42 cellular contexts compared by ENCODE assay signal in genomic region chr22:22833488-22833887, GRCh38. TPM values are rescaled to one million over a fixed set of nuclear protein-coding genes. Genes with fewer than 3 reads are reported as not detected.
DNase-seq lines count a peak whose midpoint lies in the region; ATAC-seq, FAIRE-seq and TF ChIP-seq lines count a peak whose summit lies in the region.
"Had no signal": no experiment of that assay in that cellular context is flagged by ENCODE, and none has a peak within 500 bp of the region (broad histone marks: within the 10 kb centered on the region; RNA-seq: fewer than 3 reads in every experiment).

No MANE protein-coding gene starts in this region.

- H3K27ac ChIP-seq in K562 (ENCODE audit: extremely low read depth, low read depth, low read length) = no peak overlapping the region
- H3K27ac ChIP-seq: 22Rv1; A549; BLaER1; BLaER1 treated with 17β-estradiol and CSF1 and Interleukin-3, amounts not matched to agents 10 nM and 100 nM; C4-2B had no signal

- no peak for TF ChIP-seq EP300 in K562 (IDR thresholded peaks at IDR 0.05; ENCODE audit: low read length)

- CTCF ChIA-PET in K562 (lab: Yijun Ruan, JAX; ENCODE audit: low intra/inter-chr PET ratio) = interaction anchor here (0.6 to 0.7 kb wide), 2 partner anchors 130 to 140 kb away, joined by 3 to 4 read pairs; no protein-coding TSS in a partner anchor

- WGBS in K562 (ENCODE audit: insufficient coverage, low coverage, missing lambda C conversion rate) = under 1% methylated on average over 4 of the region's 4 CpGs

- peaks cover 3% of the 10 kb centered on the region for H3K9me1 ChIP-seq in K562 (ENCODE audit: control insufficient read depth, insufficient read depth, low read length)

- TF ChIP-seq CTCF in K562 (IDR thresholded peaks at IDR 0.05 in 2 of 3, conservative IDR thresholded peaks at IDR 0.05 in 1 of 3; ENCODE audit: insufficient read depth in 2 of 3, low read depth in 1 of 3, low read length in 3 of 3) (no peak), chondrocyte (IDR thresholded peaks at IDR 0.05) (no peak)

- POLR2A ChIA-PET in K562 (lab: Yijun Ruan, JAX) = interaction anchor here (0.6 to 2.4 kb wide), 4 partner anchors 14 to 503 kb away, joined by 3 to 10 read pairs (median 5); no protein-coding TSS in a partner anchor

- H2AFZ ChIP-seq in K562 (ENCODE audit: low read depth, low read length) = no peak overlapping the region

- no peak for TF ChIP-seq RAD21 in K562 (CRISPR knock-in tag; conservative IDR thresholded peaks at IDR 0.05 in 1 of 2, IDR thresholded peaks at IDR 0.05 in 1 of 2)

- no peak for DNase-seq in T-helper 1 cell
- DNase-seq in activated CD4-positive, alpha-beta T cell treated with anti-CD3 and anti-CD28 coated beads, Interleukin-2, amount 10 ng/mL, durations not matched to agents 24 days and 14 days = peak; percentile 50
- DNase-seq in activated CD4-positive, alpha-beta T cell treated with anti-CD3 and anti-CD28 coated beads for 48 hours = no peak
- DNase-seq in K562 (ENCODE audit: extremely low read depth in 1 of 4, low spot score in 3 of 4) = no peak
- DNase-seq in central memory CD8-positive, alpha-beta T cell (ENCODE audit: low spot score in 2 of 2) = no peak
- no peak for DNase-seq in stimulated activated naive CD4-positive, alpha-beta T cell (lab: John Stamatoyannopoulos, UW)
- no peak for DNase-seq in chondrocyte (ENCODE audit: low spot score)
- DNase-seq: 8988T; ACHN; AML-193; BE2C; C1 segment of cervical spinal cord; Caco-2; Calu3; CD4-positive, alpha-beta memory T cell; CD4-positive, alpha-beta T cell; CD4-positive, CD25-positive, alpha-beta regulatory T cell; CD8-positive, alpha-beta memory T cell; CD8-positive, alpha-beta T cell; COR-L47; DMS 273 treated with DMSO at 0.1 percent for 48 hours; DMS153; DMS53; DMS79; DMS79 treated with DMSO at 0.1 percent for 48 hours; DND-41; EL had no signal

- H3K9ac ChIP-seq in K562 (ENCODE audit: insufficient read depth in 1 of 2, low read depth in 2 of 2, low read length in 2 of 2) = no peak overlapping the region
- H3K9ac ChIP-seq: BLaER1; BLaER1 treated with 17β-estradiol and CSF1 and Interleukin-3, amounts not matched to agents 10 nM and 100 nM had no signal

- TF ChIP-seq POLR2A in K562 (conservative IDR thresholded peaks at IDR 0.05) = no peak

- no peaks in the 10 kb centered on the region for H3K9me3 Mint-ChIP-seq in T-helper 1 cell treated with Interleukin-12 subunit alpha and Interleukin-12 subunit beta and Interleukin-4 antibody, amounts not matched to agents 30 μg/mL and 1 μg/mL, for 36 hours
- peaks cover 8% of the 10 kb centered on the region for H3K9me3 Mint-ChIP-seq in activated CD4-positive, alpha-beta T cell treated with anti-CD3 and anti-CD28 coated beads, Interleukin-2, amount 10 ng/mL, durations not matched to agents 24 days and 14 days
- H3K9me3 Mint-ChIP-seq in central memory CD8-positive, alpha-beta T cell = no peaks in the 10 kb centered on the region
- H3K9me3 Mint-ChIP-seq in chondrocyte (ENCODE audit: low read depth) = peaks cover 12% of the 10 kb centered on the region

- H3K79me2 ChIP-seq in K562 (ENCODE audit: control insufficient read depth, insufficient read depth, low read length) = no peaks in the 10 kb centered on the region

- H3K4me1 Mint-ChIP-seq in T-helper 1 cell treated with Interleukin-12 subunit alpha and Interleukin-12 subunit beta and Interleukin-4 antibody, amounts not matched to agents 30 μg/mL and 1 μg/mL, for 36 hours (ENCODE audit: low read depth) = peaks cover 8% of the 10 kb centered on the region
- peaks cover 11% of the 10 kb centered on the region for H3K4me1 Mint-ChIP-seq in activated CD4-positive, alpha-beta T cell treated with anti-CD3 and anti-CD28 coated beads, Interleukin-2, amount 10 ng/mL, durations not matched to agents 24 days and 14 days
- peaks cover 15% of the 10 kb centered on the region for H3K4me1 Mint-ChIP-seq in central memory CD8-positive, alpha-beta T cell
- no peaks in the 10 kb centered on the region for H3K4me1 Mint-ChIP-seq in chondrocyte (ENCODE audit: low read depth)

- H4K20me1 ChIP-seq in K562 (replicated peaks; ENCODE audit: control insufficient read depth, insufficient read depth, low read length) = 0 out of 2 replicates have a peak, but pooled peaks cover 7% of the 10 kb centered on the region
- H4K20me1 ChIP-seq: BLaER1; BLaER1 treated with 17β-estradiol and CSF1 and Interleukin-3, amounts not matched to agents 10 nM and 100 nM had no signal

- H3K9me3 ChIP-seq in K562 (replicated peaks; ENCODE audit: control insufficient read depth, insufficient read depth, low read depth, low read length) = no peaks in the 10 kb centered on the region
- H3K9me3 ChIP-seq: BE2C had no signal

- intact Hi-C loops in activated CD4-positive, alpha-beta T cell treated with anti-CD3 and anti-CD28 coated beads, Interleukin-2, amount 10 ng/mL, durations not matched to agents 24 days and 14 days (cut with micrococcal nuclease) = no loop called here
- intact Hi-C loops in K562 (cut with micrococcal nuclease) = no loop called here

- no peak overlapping the region for H3K4me2 ChIP-seq in K562 (ENCODE audit: insufficient read depth, low read length)
- H3K4me2 ChIP-seq: A549; BLaER1; BLaER1 treated with 17β-estradiol and CSF1 and Interleukin-3, amounts not matched to agents 10 nM and 100 nM had no signal

- H3K27me3 ChIP-seq in K562 (ENCODE audit: control insufficient read depth in 2 of 2, insufficient read depth in 2 of 2, low read length in 2 of 2) = peaks cover 25 to 33% of the 10 kb centered on the region in 2 experiments
- H3K27me3 ChIP-seq: BLaER1; BLaER1 treated with 17β-estradiol and CSF1 and Interleukin-3, amounts not matched to agents 10 nM and 100 nM had no signal

- ATAC-seq in K562 = no peak
- no peak for ATAC-seq in central memory CD8-positive, alpha-beta T cell (replicated peaks; ENCODE audit: extremely low read depth, poor library complexity, severe bottlenecking)
- ATAC-seq: A549; CD8-positive, alpha-beta T cell had no signal

- no peak overlapping the region for H3K4me3 ChIP-seq in K562
- H3K4me3 ChIP-seq: A549; BLaER1; BLaER1 treated with 17β-estradiol and CSF1 and Interleukin-3, amounts not matched to agents 10 nM and 100 nM had no signal

- H3K4me3 Mint-ChIP-seq in T-helper 1 cell treated with Interleukin-12 subunit alpha and Interleukin-12 subunit beta and Interleukin-4 antibody, amounts not matched to agents 30 μg/mL and 1 μg/mL, for 36 hours = no peak overlapping the region
- H3K4me3 Mint-ChIP-seq in activated CD4-positive, alpha-beta T cell treated with anti-CD3 and anti-CD28 coated beads, Interleukin-2, amount 10 ng/mL, durations not matched to agents 24 days and 14 days = no peak overlapping the region
- H3K4me3 Mint-ChIP-seq in central memory CD8-positive, alpha-beta T cell = no peak overlapping the region
- H3K4me3 Mint-ChIP-seq in chondrocyte (ENCODE audit: unreplicated experiment) = no peak overlapping the region
- H3K4me3 Mint-ChIP-seq: B cell; CD14-positive monocyte; CD4-positive, alpha-beta memory T cell; CD4-positive, alpha-beta T cell; CD4-positive, CD25-positive, alpha-beta regulatory T cell; CD8-positive, alpha-beta memory T cell; CD8-positive, alpha-beta T cell had no signal

- H3K36me3 ChIP-seq in K562 (ENCODE audit: control insufficient read depth, insufficient read depth, low read length) = no peaks in the 10 kb centered on the region
- H3K36me3 ChIP-seq: BE2C; BLaER1; BLaER1 treated with 17β-estradiol and CSF1 and Interleukin-3, amounts not matched to agents 10 nM and 100 nM had no signal

- peaks cover 0 to 7% of the 10 kb centered on the region in 2 experiments; a peak in 1 of 5 replicates for H3K4me1 ChIP-seq in K562 (replicated peaks in 1 of 2; ENCODE audit: control insufficient read depth in 2 of 2, insufficient read depth in 2 of 2, low read length in 2 of 2)
- H3K4me1 ChIP-seq: A549, BE2C, Caco-2 had no signal

- in situ Hi-C loops in K562 (cut with MboI) = no loop called here

- peak overlapping the region; percentile 29 for H3K27ac Mint-ChIP-seq in T-helper 1 cell treated with Interleukin-12 subunit alpha and Interleukin-12 subunit beta and Interleukin-4 antibody, amounts not matched to agents 30 μg/mL and 1 μg/mL, for 36 hours
- no peak overlapping the region for H3K27ac Mint-ChIP-seq in activated CD4-positive, alpha-beta T cell treated with anti-CD3 and anti-CD28 coated beads, Interleukin-2, amount 10 ng/mL, durations not matched to agents 24 days and 14 days
- H3K27ac Mint-ChIP-seq in central memory CD8-positive, alpha-beta T cell (ENCODE audit: low read depth) = peak overlapping the region; percentile 11
- no peak overlapping the region for H3K27ac Mint-ChIP-seq in chondrocyte (ENCODE audit: unreplicated experiment)
- H3K27ac Mint-ChIP-seq: B cell; CD14-positive monocyte; CD4-positive, alpha-beta T cell had no signal

- no peak for FAIRE-seq in K562 (lab: Jason Lieb, UNC)
- FAIRE-seq: A204.1, A549, D721Med had no signal

- no TSS peak for BruUV-seq in K562 (replicated peaks; lab: Mats Ljungman, UMichigan)

- no peaks in the 10 kb centered on the region for H3K36me3 Mint-ChIP-seq in T-helper 1 cell treated with Interleukin-12 subunit alpha and Interleukin-12 subunit beta and Interleukin-4 antibody, amounts not matched to agents 30 μg/mL and 1 μg/mL, for 36 hours (ENCODE audit: low read depth)
- H3K36me3 Mint-ChIP-seq in activated CD4-positive, alpha-beta T cell treated with anti-CD3 and anti-CD28 coated beads, Interleukin-2, amount 10 ng/mL, durations not matched to agents 24 days and 14 days (ENCODE audit: low read depth) = no peaks in the 10 kb centered on the region
- peaks cover 1% of the 10 kb centered on the region for H3K36me3 Mint-ChIP-seq in central memory CD8-positive, alpha-beta T cell (ENCODE audit: insufficient read depth)
- no peaks in the 10 kb centered on the region for H3K36me3 Mint-ChIP-seq in chondrocyte (ENCODE audit: low read depth)
- H3K36me3 Mint-ChIP-seq: CD14-positive monocyte; CD4-positive, alpha-beta memory T cell; CD4-positive, CD25-positive, alpha-beta regulatory T cell; CD8-positive, alpha-beta T cell had no signal

- peaks cover 69% of the 10 kb centered on the region for H3K27me3 Mint-ChIP-seq in T-helper 1 cell treated with Interleukin-12 subunit alpha and Interleukin-12 subunit beta and Interleukin-4 antibody, amounts not matched to agents 30 μg/mL and 1 μg/mL, for 36 hours (ENCODE audit: low read depth)
- peaks cover 55% of the 10 kb centered on the region for H3K27me3 Mint-ChIP-seq in activated CD4-positive, alpha-beta T cell treated with anti-CD3 and anti-CD28 coated beads, Interleukin-2, amount 10 ng/mL, durations not matched to agents 24 days and 14 days
- H3K27me3 Mint-ChIP-seq in central memory CD8-positive, alpha-beta T cell = no peaks in the 10 kb centered on the region
- peaks cover 36% of the 10 kb centered on the region for H3K27me3 Mint-ChIP-seq in chondrocyte (ENCODE audit: low read depth)
- H3K27me3 Mint-ChIP-seq: CD4-positive, alpha-beta memory T cell; CD4-positive, alpha-beta T cell had no signal

RNA-seq across cellular contexts. Expression of gene IGLL5, which starts 54.1 kb away (rescaled TPM):
- total RNA-seq in activated CD4-positive, alpha-beta T cell treated with anti-CD3 and anti-CD28 coated beads, Interleukin-2, amount 10 ng/mL, durations not matched to agents 24 days and 14 days = not detected in 2 replicates
- not detected in 2 replicates for total RNA-seq in K562 (2011; cell fraction: chromatin; rRNA removed; ENCODE audit: low replicate concordance)
- total RNA-seq in K562 (2011; cell fraction: nucleolus; rRNA removed) = not detected in 2 replicates
- not detected in 2 replicates for total RNA-seq in K562 (2011; cell fraction: nucleoplasm; rRNA removed)
- total RNA-seq in K562 (2014; rRNA removed) (not detected in 2 replicates), K562 (2014; rRNA removed; fragmentation: Illumina TruSeq; extraction: Trizol) (not detected in 2 replicates), K562 (2015; rRNA removed; fragmentation: Illumina TruSeq; extraction: Trizol) (not detected in 2 replicates), K562 (2021) (not detected in 2 replicates), chondrocyte (not detected in 3 replicates)
- polyA plus RNA-seq in K562 (2011; rRNA removed) (not detected in 2 replicates), K562 (2014; fragmentation: Illumina TruSeq; extraction: Trizol) (not detected in 2 replicates), K562 (2014; fragmentation: Nextera tagmentation; extraction: Ambion mirVana) (not detected), K562 (2014; rRNA removed) (not detected in 2 replicates)
- polyA plus RNA-seq in K562 (2011; cell fraction: cytosol; rRNA removed) = not detected in 2 replicates
- polyA plus RNA-seq in K562 (2011; cell fraction: nucleus; rRNA removed) = not detected in 2 replicates
- polyA plus RNA-seq in K562 (2012) = not detected in 2 replicates
- polyA minus RNA-seq in K562 (2011; rRNA and poly(A)+ RNA removed) = not detected in 2 replicates
- not detected in 2 replicates for polyA minus RNA-seq in K562 (2011; cell fraction: cytosol; rRNA and poly(A)+ RNA removed)
- polyA minus RNA-seq in K562 (2011; cell fraction: nucleus; rRNA and poly(A)+ RNA removed) = not detected in 2 replicates
- total RNA-seq: A172; A673; Caco-2; Calu3; CD4-positive, alpha-beta memory T cell; CD4-positive, alpha-beta T cell; CD8-positive, alpha-beta memory T cell; Daoy had no signal
- polyA plus RNA-seq: A549; AG04450; BJ; CD8-positive, alpha-beta memory T cell had no signal

Comparison
In these comparisons a context has a peak if more than half of its experiments do, and no peak if none do; other contexts are left out.
1. H3K27ac Mint-ChIP-seq: peak in T-helper 1 cell treated with Interleukin-12 subunit alpha and Interleukin-12 subunit beta and Interleukin-4 antibody, amounts not matched to agents 30 μg/mL and 1 μg/mL, for 36 hours (single experiment) and central memory CD8-positive, alpha-beta T cell (single experiment); none in activated CD4-positive, alpha-beta T cell treated with anti-CD3 and anti-CD28 coated beads, Interleukin-2, amount 10 ng/mL, durations not matched to agents 24 days and 14 days (single experiment) and chondrocyte (single experiment).